In the genomic region with DNA sequence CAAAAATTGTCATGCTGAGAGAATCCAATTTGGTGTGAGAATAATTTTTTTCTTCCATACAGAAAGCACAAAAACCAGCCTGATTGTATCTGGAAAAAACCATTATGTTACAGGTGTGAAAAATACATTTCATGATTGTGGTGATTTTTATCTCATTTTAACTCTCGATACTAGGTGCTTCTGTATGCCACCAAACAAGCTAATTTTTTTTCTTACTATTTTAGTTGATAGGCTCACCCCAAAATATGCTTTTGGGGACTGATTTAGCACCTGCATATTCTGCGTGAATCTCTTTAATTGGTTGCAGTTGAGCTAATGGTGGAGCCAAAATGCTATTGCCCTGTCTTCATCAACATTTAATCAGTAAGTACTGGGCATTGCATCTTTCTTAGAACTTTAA, we compare ENCODE assay signal across 8 cellular contexts. TPM values are rescaled to one million over a fixed set of nuclear protein-coding genes. Genes with fewer than 3 reads are reported as not detected.
DNase-seq lines count a peak whose midpoint lies in the region; ATAC-seq and TF ChIP-seq lines count a peak whose summit lies in the region.

No MANE protein-coding gene starts in this region.

- POLR2A ChIA-PET in AG04449 (lab: Yijun Ruan, JAX) (interaction anchor here (0.8 kb wide), 1 partner anchor 66 kb away, joined by 5 read pairs; no protein-coding TSS in a partner anchor), MCF 10A (lab: Yijun Ruan, JAX) (interaction anchor here (0.7 to 8.5 kb wide), 15 partner anchors 9 to 959 kb away, joined by 3 to 154 read pairs (median 14); a partner anchor contains a TSS), RWPE1 (lab: Yijun Ruan, JAX; ENCODE audit: low non-redundant PET) (interaction anchor here (0.5 kb wide), 1 partner anchor 243 kb away, joined by 4 read pairs; no protein-coding TSS in a partner anchor)

- peak overlapping the region; percentile 99 for H3K9ac ChIP-seq in HUES48 (ENCODE audit: low read depth, low read length)

- intact Hi-C loops in MCF 10A (cut with micrococcal nuclease): loop anchor here (5.0 to 10.0 kb wide), 3 partner anchors 83 to 191 kb away; a partner anchor contains a TSS

- no peaks in the 10 kb centered on the region for H3K27me3 ChIP-seq in HUES48 (ENCODE audit: control insufficient read depth, insufficient read depth, low read length)

- H3K4me3 ChIP-seq in AG04449 (ENCODE audit: low read depth, low read length) (peak overlapping the region; percentile 80), HUES48 (ENCODE audit: low read depth, low read length) (peak overlapping the region; percentile 91)

- peak overlapping the region; percentile 98 for H3K27ac Mint-ChIP-seq in MCF 10A (ENCODE audit: low read depth, unreplicated experiment)
- H3K27ac Mint-ChIP-seq in naive B cell: peak overlapping the region in 3 of 6 donors; percentile 23 to 99 (median 71)

- TF ChIP-seq CTCF in AG04449 (IDR thresholded peaks at IDR 0.05; ENCODE audit: insufficient read depth, low read length, missing control alignments): no peak
- no peak for TF ChIP-seq CTCF in MCF 10A (IDR thresholded peaks at IDR 0.05; ENCODE audit: unreplicated experiment)
- no peak for TF ChIP-seq CTCF in RWPE1 (conservative IDR thresholded peaks at IDR 0.05; ENCODE audit: low read depth)

- peaks cover 32% of the 10 kb centered on the region for H3K36me3 ChIP-seq in HUES48 (ENCODE audit: control insufficient read depth, insufficient read depth, low read length)

- H3K9me3 Mint-ChIP-seq in MCF 10A (ENCODE audit: unreplicated experiment) (no peaks in the 10 kb centered on the region), naive B cell (no peaks in the 10 kb centered on the region)

- no peak for DNase-seq in AG04449 (ENCODE audit: low read depth, low spot score)
- no peak for DNase-seq in MCF 10A (ENCODE audit: unreplicated experiment)
- no peak for DNase-seq in naive B cell
- DNase-seq in RWPE1 (ENCODE audit: low spot score): no peak
- DNase-seq in NCI-H1092 (lab: John Stamatoyannopoulos, UW): no peak
- no peak for DNase-seq in KG1 (lab: John Stamatoyannopoulos, UW)

- BruUV-seq in MCF 10A (replicated peaks; lab: Mats Ljungman, UMichigan): no TSS peak

- peaks cover 18% of the 10 kb centered on the region for H3K4me1 Mint-ChIP-seq in MCF 10A (ENCODE audit: insufficient read depth, unreplicated experiment)
- H3K4me1 Mint-ChIP-seq in naive B cell: peaks cover 25 to 46% (median 33%) of the 10 kb centered on the region in 3 donors

- peaks cover 12% of the 10 kb centered on the region for H3K36me3 Mint-ChIP-seq in MCF 10A (ENCODE audit: insufficient read depth, unreplicated experiment)
- no peaks in the 10 kb centered on the region for H3K36me3 Mint-ChIP-seq in naive B cell

- CTCF ChIA-PET in AG04449 (lab: Yijun Ruan, JAX): interaction anchor here (0.9 to 10.1 kb wide), 5 partner anchors 13 to 240 kb away, joined by 3 to 87 read pairs (median 4); no protein-coding TSS in a partner anchor
- CTCF ChIA-PET in MCF 10A (lab: Yijun Ruan, JAX): interaction anchor here (0.7 to 4.4 kb wide), 7 partner anchors 11 to 297 kb away, joined by 3 to 14 read pairs (median 3); a partner anchor contains a TSS
- CTCF ChIA-PET in RWPE1 (lab: Yijun Ruan, JAX): interaction anchor here (0.6 kb wide), 2 partner anchors 11 to 207 kb away, joined by 4 to 7 read pairs; no protein-coding TSS in a partner anchor

- peak overlapping the region; percentile 82 for H3K4me3 Mint-ChIP-seq in MCF 10A (ENCODE audit: unreplicated experiment)
- H3K4me3 Mint-ChIP-seq in naive B cell: peak overlapping the region in 6 of 8 donors; percentile 23 to 97 (median 80)

- H3K4me1 ChIP-seq in HUES48 (ENCODE audit: control insufficient read depth, insufficient read depth, low read length): peaks cover 21% of the 10 kb centered on the region

- H3K27me3 Mint-ChIP-seq in MCF 10A (ENCODE audit: insufficient read depth, unreplicated experiment) (no peaks in the 10 kb centered on the region), naive B cell (no peaks in the 10 kb centered on the region)

- H3K27ac ChIP-seq in HUES48 (ENCODE audit: low read depth, low read length): no peak overlapping the region
- H3K27ac ChIP-seq in RWPE1: no peak overlapping the region

- ATAC-seq in naive B cell (ENCODE audit: low read depth in 2 of 2): no peak
- no peak for ATAC-seq in GM18867 (IDR thresholded peaks at IDR 0.05; ENCODE audit: unreplicated experiment)

- H3K9me3 ChIP-seq in HUES48 (ENCODE audit: control insufficient read depth, insufficient read depth, low read length): no peaks in the 10 kb centered on the region

RNA-seq across cellular contexts. Expression of a gene that starts 1.9 kb away (rescaled TPM):
- 72.8 and 79.7 TPM in 2 replicates for total RNA-seq in MCF 10A (2022)
- polyA plus RNA-seq in naive B cell (ENCODE audit: low read depth in 6 of 6): 10 to 100 TPM; 25.3 to 76.6 (median 45.2) TPM
